In genomic region chr11:95891423-95892177, GRCh38 we compare ENCODE assay signal across 12 cellular contexts. TPM values are rescaled to one million over a fixed set of nuclear protein-coding genes. Genes with fewer than 3 reads are reported as not detected.
DNase-seq lines count a peak whose midpoint lies in the region; ATAC-seq, FAIRE-seq and TF ChIP-seq lines count a peak whose summit lies in the region.
"Had no signal": no experiment of that assay in that cellular context is flagged by ENCODE, and none has a peak within 500 bp of the region (broad histone marks: within the 10 kb centered on the region; RNA-seq: fewer than 3 reads in every experiment).

No MANE protein-coding gene starts in this region.

- H3K4me3 Mint-ChIP-seq in naive thymus-derived CD8-positive, alpha-beta T cell, result no peak overlapping the region
- H3K4me3 Mint-ChIP-seq: CD8-positive, alpha-beta T cell; IgD-negative memory B cell had no signal

- peaks cover 2 to 13% (median 9%) of the 10 kb centered on the region in 4 donors for H3K4me1 Mint-ChIP-seq in naive thymus-derived CD8-positive, alpha-beta T cell

- FAIRE-seq in islet of Langerhans (lab: Jason Lieb, UNC) (peak; percentile 74), GM12892 (lab: Jason Lieb, UNC) (no peak)

- DNase-seq in DMS79 (lab: John Stamatoyannopoulos, UW) (no peak), GM12892 (ENCODE audit: insufficient read length) (no peak)
- DNase-seq in naive thymus-derived CD8-positive, alpha-beta T cell, result no peak
- DNase-seq: CD8-positive, alpha-beta T cell; midbrain; NCI-H510A had no signal

- no peaks in the 10 kb centered on the region for H3K27me3 Mint-ChIP-seq in naive thymus-derived CD8-positive, alpha-beta T cell
- H3K27me3 Mint-ChIP-seq: IgD-negative memory B cell had no signal

- H3K27ac Mint-ChIP-seq in naive thymus-derived CD8-positive, alpha-beta T cell, result no peak overlapping the region
- H3K27ac Mint-ChIP-seq: CD8-positive, alpha-beta T cell; IgD-negative memory B cell had no signal

- H3K36me3 Mint-ChIP-seq in naive thymus-derived CD8-positive, alpha-beta T cell, result peaks cover 0 to 19% (median 16%) of the 10 kb centered on the region in 3 donors
- H3K36me3 Mint-ChIP-seq: IgD-negative memory B cell had no signal

- POLR2A ChIA-PET in naive thymus-derived CD8-positive, alpha-beta T cell (lab: Charles Lee), result no interaction called here

- ATAC-seq in GM18502 (IDR thresholded peaks at IDR 0.05; ENCODE audit: poor library complexity, unreplicated experiment) (peak; percentile 59), GM21528 (IDR thresholded peaks at IDR 0.05; ENCODE audit: low FRiP score, unreplicated experiment) (peak; percentile 43), HG03521 (IDR thresholded peaks at IDR 0.05; ENCODE audit: unreplicated experiment) (peak; percentile 66), GM21723 (IDR thresholded peaks at IDR 0.05; ENCODE audit: unreplicated experiment) (no peak)
- no peak for ATAC-seq in naive thymus-derived CD8-positive, alpha-beta T cell
- ATAC-seq: CD8-positive, alpha-beta T cell had no signal

- H3K9me3 Mint-ChIP-seq in naive thymus-derived CD8-positive, alpha-beta T cell, result no peaks in the 10 kb centered on the region
- H3K9me3 Mint-ChIP-seq: CD8-positive, alpha-beta T cell; IgD-negative memory B cell had no signal

- TF ChIP-seq POLR2A in GM12892 (IDR thresholded peaks at IDR 0.05; ENCODE audit: low read depth, low read length), result no peak

RNA-seq across cellular contexts. Expression of gene MTMR2, which starts 32.3 kb away (rescaled TPM):
- total RNA-seq in naive thymus-derived CD8-positive, alpha-beta T cell, result 10 to 100 TPM; 14.1 to 14.6 TPM
- polyA plus RNA-seq in naive thymus-derived CD8-positive, alpha-beta T cell, result 10 to 100 TPM; 10.2 to 11.8 (median 10.9) TPM
- 19.3 TPM for polyA plus RNA-seq in GM12892 (2012; ENCODE audit: missing spikeins)

Comparison
In these comparisons a context has a peak if more than half of its experiments do, and no peak if none do; other contexts are left out.
1. ATAC-seq: peak in GM18502 (single experiment), GM21528 (single experiment) and HG03521 (single experiment); none in naive thymus-derived CD8-positive, alpha-beta T cell (0 of 2) and GM21723 (single experiment).